In genomic region chr6:36545767-36546663, GRCh38 we compare ENCODE assay signal across 1 cellular context.
TF ChIP-seq lines count a peak whose summit lies in the region.

No MANE protein-coding gene starts in this region.

TF ChIP-seq in K562, 482 proteins besides CTCF, POLR2A, EP300 and RAD21 (continued from another document and continues in another):
- TF ChIP-seq ZBTB11 (CRISPR knock-in tag; IDR thresholded peaks at IDR 0.05): no peak
- TF ChIP-seq, protein P1, sequence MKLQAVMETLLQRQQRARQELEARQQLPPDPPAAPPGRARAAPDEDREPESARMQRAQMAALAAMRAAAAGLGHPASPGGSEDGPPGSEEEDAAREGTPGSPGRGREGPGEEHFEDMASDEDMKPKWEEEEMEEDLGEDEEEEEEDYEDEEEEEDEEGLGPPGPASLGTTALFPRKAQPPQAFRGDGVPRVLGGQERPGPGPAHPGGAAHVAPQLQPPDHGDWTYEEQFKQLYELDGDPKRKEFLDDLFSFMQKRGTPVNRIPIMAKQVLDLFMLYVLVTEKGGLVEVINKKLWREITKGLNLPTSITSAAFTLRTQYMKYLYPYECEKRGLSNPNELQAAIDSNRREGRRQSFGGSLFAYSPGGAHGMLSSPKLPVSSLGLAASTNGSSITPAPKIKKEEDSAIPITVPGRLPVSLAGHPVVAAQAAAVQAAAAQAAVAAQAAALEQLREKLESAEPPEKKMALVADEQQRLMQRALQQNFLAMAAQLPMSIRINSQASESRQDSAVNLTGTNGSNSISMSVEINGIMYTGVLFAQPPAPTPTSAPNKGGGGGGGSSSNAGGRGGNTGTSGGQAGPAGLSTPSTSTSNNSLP (IDR thresholded peaks at IDR 0.05; ENCODE audit: borderline replicate concordance, low read depth, low read length): 0 out of 2 replicates have a peak, but pooled peaks have one; percentile 28
- peak in 1 of 2 experiments; percentile 13 for TF ChIP-seq AFF1 (IDR thresholded peaks at IDR 0.05; ENCODE audit: low read depth in 1 of 2, partially characterized antibody in 2 of 2)
- TF ChIP-seq, protein P2, sequence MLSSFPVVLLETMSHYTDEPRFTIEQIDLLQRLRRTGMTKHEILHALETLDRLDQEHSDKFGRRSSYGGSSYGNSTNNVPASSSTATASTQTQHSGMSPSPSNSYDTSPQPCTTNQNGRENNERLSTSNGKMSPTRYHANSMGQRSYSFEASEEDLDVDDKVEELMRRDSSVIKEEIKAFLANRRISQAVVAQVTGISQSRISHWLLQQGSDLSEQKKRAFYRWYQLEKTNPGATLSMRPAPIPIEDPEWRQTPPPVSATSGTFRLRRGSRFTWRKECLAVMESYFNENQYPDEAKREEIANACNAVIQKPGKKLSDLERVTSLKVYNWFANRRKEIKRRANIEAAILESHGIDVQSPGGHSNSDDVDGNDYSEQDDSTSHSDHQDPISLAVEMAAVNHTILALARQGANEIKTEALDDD (IDR thresholded peaks at IDR 0.05): peak; percentile 58; the same call in 1 of the 2 replicates
- no peak for TF ChIP-seq POU5F1 (IDR thresholded peaks at IDR 0.05; ENCODE audit: borderline replicate concordance, low read depth, low read length, partially characterized antibody)
- TF ChIP-seq ELK1 (CRISPR knock-in tag; IDR thresholded peaks at IDR 0.05): no peak
- TF ChIP-seq, protein P3, sequence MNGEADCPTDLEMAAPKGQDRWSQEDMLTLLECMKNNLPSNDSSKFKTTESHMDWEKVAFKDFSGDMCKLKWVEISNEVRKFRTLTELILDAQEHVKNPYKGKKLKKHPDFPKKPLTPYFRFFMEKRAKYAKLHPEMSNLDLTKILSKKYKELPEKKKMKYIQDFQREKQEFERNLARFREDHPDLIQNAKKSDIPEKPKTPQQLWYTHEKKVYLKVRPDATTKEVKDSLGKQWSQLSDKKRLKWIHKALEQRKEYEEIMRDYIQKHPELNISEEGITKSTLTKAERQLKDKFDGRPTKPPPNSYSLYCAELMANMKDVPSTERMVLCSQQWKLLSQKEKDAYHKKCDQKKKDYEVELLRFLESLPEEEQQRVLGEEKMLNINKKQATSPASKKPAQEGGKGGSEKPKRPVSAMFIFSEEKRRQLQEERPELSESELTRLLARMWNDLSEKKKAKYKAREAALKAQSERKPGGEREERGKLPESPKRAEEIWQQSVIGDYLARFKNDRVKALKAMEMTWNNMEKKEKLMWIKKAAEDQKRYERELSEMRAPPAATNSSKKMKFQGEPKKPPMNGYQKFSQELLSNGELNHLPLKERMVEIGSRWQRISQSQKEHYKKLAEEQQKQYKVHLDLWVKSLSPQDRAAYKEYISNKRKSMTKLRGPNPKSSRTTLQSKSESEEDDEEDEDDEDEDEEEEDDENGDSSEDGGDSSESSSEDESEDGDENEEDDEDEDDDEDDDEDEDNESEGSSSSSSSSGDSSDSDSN (IDR thresholded peaks at IDR 0.05; ENCODE audit: borderline replicate concordance in 1 of 2, low read depth in 2 of 2, low read length in 2 of 2): peak; percentile 9 to 41; a peak in 2 of 4 replicates
- TF ChIP-seq, protein P4, sequence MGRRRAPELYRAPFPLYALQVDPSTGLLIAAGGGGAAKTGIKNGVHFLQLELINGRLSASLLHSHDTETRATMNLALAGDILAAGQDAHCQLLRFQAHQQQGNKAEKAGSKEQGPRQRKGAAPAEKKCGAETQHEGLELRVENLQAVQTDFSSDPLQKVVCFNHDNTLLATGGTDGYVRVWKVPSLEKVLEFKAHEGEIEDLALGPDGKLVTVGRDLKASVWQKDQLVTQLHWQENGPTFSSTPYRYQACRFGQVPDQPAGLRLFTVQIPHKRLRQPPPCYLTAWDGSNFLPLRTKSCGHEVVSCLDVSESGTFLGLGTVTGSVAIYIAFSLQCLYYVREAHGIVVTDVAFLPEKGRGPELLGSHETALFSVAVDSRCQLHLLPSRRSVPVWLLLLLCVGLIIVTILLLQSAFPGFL (CRISPR knock-in tag; IDR thresholded peaks at IDR 0.05): no peak
- TF ChIP-seq ZNF3 (CRISPR knock-in tag; IDR thresholded peaks at IDR 0.05): peak; percentile 82
- TF ChIP-seq CEBPB (tag; IDR thresholded peaks at IDR 0.05): peak; percentile 66
- no peak for TF ChIP-seq SMARCB1 (IDR thresholded peaks at IDR 0.05; ENCODE audit: insufficient read length, low read depth)
- TF ChIP-seq NFATC3 (IDR thresholded peaks at IDR 0.05): no peak
- TF ChIP-seq MXD1 (CRISPR knock-in tag; IDR thresholded peaks at IDR 0.05; ENCODE audit: borderline replicate concordance, poor library complexity, severe bottlenecking): no peak
- TF ChIP-seq DNMT1 (IDR thresholded peaks at IDR 0.05): no peak
- TF ChIP-seq HDAC1 (IDR thresholded peaks at IDR 0.05): peak in 1 of 2 experiments; percentile 23; a peak in 1 of 4 replicates
- TF ChIP-seq ZNF280A (IDR thresholded peaks at IDR 0.05; ENCODE audit: low read depth, partially characterized antibody): no peak
- TF ChIP-seq TCF3 (CRISPR knock-in tag; IDR thresholded peaks at IDR 0.05): 0 out of 2 replicates have a peak, but pooled peaks have one; percentile 6
- no peak for TF ChIP-seq NUFIP1 (IDR thresholded peaks at IDR 0.05; ENCODE audit: partially characterized antibody)
- 0 out of 2 replicates have a peak, but pooled peaks have one; percentile 19 for TF ChIP-seq POLR2H (tag; IDR thresholded peaks at IDR 0.05; ENCODE audit: low read depth)
- no peak for TF ChIP-seq ZNF239 (CRISPR knock-in tag; IDR thresholded peaks at IDR 0.05)
- peak; percentile 24; the same call in 1 of the 2 replicates for TF ChIP-seq MAFK (IDR thresholded peaks at IDR 0.05; ENCODE audit: low read length)
